Comparison of ENCODE assay signal across 14 cellular contexts in genomic region chr13:41505209-41505835, GRCh38. TPM values are rescaled to one million over a fixed set of nuclear protein-coding genes. Genes with fewer than 3 reads are reported as not detected.
A peak's percentile ranks its signal among the peaks of the same experiment; 100 is the strongest.
DNase-seq lines count a peak whose midpoint lies in the region; ATAC-seq, FAIRE-seq and TF ChIP-seq lines count a peak whose summit lies in the region.
"Had no signal": no experiment of that assay in that cellular context is flagged by ENCODE, and none has a peak within 500 bp of the region (broad histone marks: within the 10 kb centered on the region; RNA-seq: fewer than 3 reads in every experiment).

No MANE protein-coding gene starts in this region.

- H3K4me1 ChIP-seq in keratinocyte (ENCODE audit: control insufficient read depth, extremely low read depth, insufficient read depth, low read length): peaks cover 14% of the 10 kb centered on the region

- peak; percentile 94 for DNase-seq in AG08395 (ENCODE audit: low spot score)
- peak; percentile 57 for DNase-seq in HFF-Myc (ENCODE audit: extremely low read depth, low read depth)
- peak; percentile 90 for DNase-seq in astrocyte of the hippocampus (ENCODE audit: low read depth, low spot score)
- peak; percentile 15 for DNase-seq in keratinocyte (ENCODE audit: low read depth, low spot score)
- no peak for DNase-seq in NCI-H446 (lab: John Stamatoyannopoulos, UW)
- no peak for DNase-seq in NCI-H1048 (lab: John Stamatoyannopoulos, UW)
- DNase-seq: GDM1, NCI-H1930 had no signal

- no peak overlapping the region for H3K4me3 Mint-ChIP-seq in stimulated activated memory B cell treated with anti-CD40 and anti-IgM and Interleukin-4, amounts not matched to agents 10 μg/mL and 1 μg/mL and 100 μg/mL, for 72 hours
- H3K4me3 Mint-ChIP-seq: activated naive CD8-positive, alpha-beta T cell; T-helper 1 cell treated with Interleukin-12 subunit alpha and Interleukin-12 subunit beta and Interleukin-4 antibody, amounts not matched to agents 30 μg/mL and 1 μg/mL, for 36 hours had no signal

- no peak overlapping the region for H3K9ac ChIP-seq in keratinocyte (ENCODE audit: control insufficient read depth, extremely low read depth, insufficient read depth, low read length)
- H3K9ac ChIP-seq: BLaER1 treated with 17β-estradiol and CSF1 and Interleukin-3, amounts not matched to agents 10 nM and 100 nM had no signal

- H3K4me1 Mint-ChIP-seq in stimulated activated memory B cell treated with anti-CD40 and anti-IgM and Interleukin-4, amounts not matched to agents 10 μg/mL and 1 μg/mL and 100 μg/mL, for 72 hours: peaks cover 36% of the 10 kb centered on the region

- no peaks in the 10 kb centered on the region for H3K9me3 ChIP-seq in keratinocyte (ENCODE audit: control insufficient read depth, low read depth, low read length)

- TF ChIP-seq CTCF in HFF-Myc (IDR thresholded peaks at IDR 0.05; ENCODE audit: low read depth, low read length, missing control alignments) (no peak), keratinocyte (optimal IDR thresholded peaks at IDR 0.05 in 1 of 3, IDR thresholded peaks at IDR 0.05 in 1 of 3, conservative IDR thresholded peaks at IDR 0.05 in 1 of 3; ENCODE audit: extremely low read depth in 1 of 3, insufficient read depth in 2 of 3, low read length in 3 of 3) (no peak)

- H3K9me3 Mint-ChIP-seq in stimulated activated memory B cell treated with anti-CD40 and anti-IgM and Interleukin-4, amounts not matched to agents 10 μg/mL and 1 μg/mL and 100 μg/mL, for 72 hours: peaks cover 3% of the 10 kb centered on the region

- peaks cover 5% of the 10 kb centered on the region for H3K27me3 ChIP-seq in keratinocyte (ENCODE audit: control insufficient read depth, extremely low read depth, insufficient read depth, low read length)
- H3K27me3 ChIP-seq: BLaER1 treated with 17β-estradiol and CSF1 and Interleukin-3, amounts not matched to agents 10 nM and 100 nM had no signal

- H3K79me2 ChIP-seq in keratinocyte (ENCODE audit: control insufficient read depth, insufficient read depth, low read length): no peaks in the 10 kb centered on the region

- peak; percentile 71 for FAIRE-seq in keratinocyte (lab: Jason Lieb, UNC)

- no peaks in the 10 kb centered on the region for H3K9me1 ChIP-seq in keratinocyte (ENCODE audit: control insufficient read depth, extremely low read depth, insufficient read depth, low read length)

- no peaks in the 10 kb centered on the region for H3K27me3 Mint-ChIP-seq in stimulated activated memory B cell treated with anti-CD40 and anti-IgM and Interleukin-4, amounts not matched to agents 10 μg/mL and 1 μg/mL and 100 μg/mL, for 72 hours
- H3K27me3 Mint-ChIP-seq: activated naive CD8-positive, alpha-beta T cell had no signal

- no peak overlapping the region for H3K27ac ChIP-seq in keratinocyte (ENCODE audit: control insufficient read depth, insufficient read depth, low read length)
- H3K27ac ChIP-seq: BLaER1 treated with 17β-estradiol and CSF1 and Interleukin-3, amounts not matched to agents 10 nM and 100 nM had no signal

- H3K27ac Mint-ChIP-seq in stimulated activated memory B cell treated with anti-CD40 and anti-IgM and Interleukin-4, amounts not matched to agents 10 μg/mL and 1 μg/mL and 100 μg/mL, for 72 hours: no peak overlapping the region
- H3K27ac Mint-ChIP-seq: activated naive CD8-positive, alpha-beta T cell; T-helper 1 cell treated with Interleukin-12 subunit alpha and Interleukin-12 subunit beta and Interleukin-4 antibody, amounts not matched to agents 30 μg/mL and 1 μg/mL, for 36 hours had no signal

- H3K36me3 Mint-ChIP-seq in stimulated activated memory B cell treated with anti-CD40 and anti-IgM and Interleukin-4, amounts not matched to agents 10 μg/mL and 1 μg/mL and 100 μg/mL, for 72 hours: peaks cover 7% of the 10 kb centered on the region
- H3K36me3 Mint-ChIP-seq: IgD-negative memory B cell had no signal

- H2AFZ ChIP-seq in keratinocyte (ENCODE audit: control insufficient read depth, low read length): no peak overlapping the region

- no peak for ATAC-seq in HG02852 (IDR thresholded peaks at IDR 0.05; ENCODE audit: unreplicated experiment)
- ATAC-seq in stimulated activated memory B cell treated with anti-CD40 and anti-IgM and Interleukin-4, amounts not matched to agents 10 μg/mL and 1 μg/mL and 100 μg/mL, for 72 hours: no peak

- H3K4me3 ChIP-seq in HFF-Myc (replicated peaks; ENCODE audit: low read depth, low read length) (no peak overlapping the region), keratinocyte (ENCODE audit: control insufficient read depth in 2 of 3, extremely low read depth in 1 of 3, insufficient read depth in 2 of 3, low read depth in 1 of 3, low read length in 3 of 3) (no peak overlapping the region)
- H3K4me3 ChIP-seq: BLaER1 treated with 17β-estradiol and CSF1 and Interleukin-3, amounts not matched to agents 10 nM and 100 nM had no signal

- no peaks in the 10 kb centered on the region for H3K36me3 ChIP-seq in keratinocyte (ENCODE audit: control insufficient read depth in 2 of 2, extremely low read depth in 1 of 2, insufficient read depth in 2 of 2, low read length in 2 of 2)
- H3K36me3 ChIP-seq: BLaER1 treated with 17β-estradiol and CSF1 and Interleukin-3, amounts not matched to agents 10 nM and 100 nM had no signal

- dilution Hi-C loops in keratinocyte (cut with MboI; ENCODE audit: extremely low pct_ligation_motif_present, low sequenced_read_pairs): no loop called here

- no peaks in the 10 kb centered on the region for H4K20me1 ChIP-seq in keratinocyte (ENCODE audit: control insufficient read depth, extremely low read depth, insufficient read depth, low read length)
- H4K20me1 ChIP-seq: BLaER1 treated with 17β-estradiol and CSF1 and Interleukin-3, amounts not matched to agents 10 nM and 100 nM had no signal

- H3K4me2 ChIP-seq in keratinocyte (ENCODE audit: control insufficient read depth, extremely low read depth, insufficient read depth, low read depth, low read length): no peak overlapping the region
- H3K4me2 ChIP-seq: BLaER1 treated with 17β-estradiol and CSF1 and Interleukin-3, amounts not matched to agents 10 nM and 100 nM had no signal

RNA-seq across cellular contexts. Expression of gene RGCC, which starts 48.0 kb away (rescaled TPM):
- polyA plus RNA-seq in keratinocyte: 0.56 to 2.3 TPM (median 1.5 TPM) in 3 replicates
- polyA plus RNA-seq in keratinocyte (2011; ENCODE audit: low read depth): 1.4 TPM
- polyA plus RNA-seq in keratinocyte (2011; cell fraction: cytosol; rRNA removed): 0.95 and 1.2 TPM in 2 replicates
- polyA plus RNA-seq in keratinocyte (2011; cell fraction: nucleus; rRNA removed): 0.59 and 0.76 TPM in 2 replicates
- polyA plus RNA-seq in keratinocyte (2012; ENCODE audit: low replicate concordance): 0.32 and 0.83 TPM in 2 replicates
- polyA minus RNA-seq in keratinocyte: 0.43 TPM in 1 of 3 replicates, not detected in the others
- not detected for polyA minus RNA-seq in keratinocyte (2011; cell fraction: cytosol; rRNA and poly(A)+ RNA removed)
- polyA minus RNA-seq in keratinocyte (2011; cell fraction: nucleus; rRNA and poly(A)+ RNA removed): not detected in 2 replicates

Comparison
In these comparisons a context has a peak if more than half of its experiments do, and no peak if none do; other contexts are left out.
1. DNase-seq: peak in AG08395 (single experiment), HFF-Myc (single experiment), astrocyte of the hippocampus (single experiment) and keratinocyte (single experiment); none in NCI-H446 (0 of 2) and NCI-H1048 (single experiment).